19 cellular contexts compared by ENCODE assay signal in the genomic region with DNA sequence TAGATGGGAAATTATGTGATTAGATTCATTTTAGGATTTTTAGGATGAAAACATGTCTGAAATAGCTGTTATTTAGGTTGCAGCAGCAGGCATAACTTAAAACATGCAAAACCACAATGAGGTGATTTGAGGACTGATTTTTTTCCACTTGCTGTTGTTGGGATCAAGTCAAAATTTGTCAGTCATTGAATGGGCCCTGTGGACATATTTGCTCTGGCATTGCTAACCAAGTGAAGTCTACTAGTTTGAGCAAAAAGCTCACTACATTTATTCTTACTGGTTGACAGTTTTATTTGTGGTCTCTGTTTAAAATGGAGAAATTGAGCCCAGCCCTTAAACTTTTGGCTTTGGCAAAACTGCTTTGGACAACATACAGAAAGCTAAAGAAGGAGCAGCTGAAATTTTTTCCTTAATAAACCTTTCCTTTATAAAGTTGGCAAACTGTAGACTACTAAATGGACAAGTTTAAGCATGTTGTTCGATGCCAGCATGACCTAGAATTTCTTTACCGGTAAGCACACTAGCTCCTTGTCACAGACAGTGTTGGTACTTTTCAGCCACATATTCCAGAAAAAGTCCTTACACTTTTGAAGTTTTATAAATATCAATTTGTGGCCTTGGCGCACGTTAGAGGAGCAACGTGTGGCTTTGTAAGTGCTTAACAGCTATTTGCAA.
A peak's percentile ranks its signal among the peaks of the same experiment; 100 is the strongest.
DNase-seq lines count a peak whose midpoint lies in the region; ATAC-seq, FAIRE-seq and TF ChIP-seq lines count a peak whose summit lies in the region.
"Had no signal": no experiment of that assay in that cellular context is flagged by ENCODE, and none has a peak within 500 bp of the region (broad histone marks: within the 10 kb centered on the region; RNA-seq: fewer than 3 reads in every experiment).

No MANE protein-coding gene starts in this region.

- ATAC-seq in HG02642 (IDR thresholded peaks at IDR 0.05; ENCODE audit: poor library complexity, unreplicated experiment): no peak
- ATAC-seq: CD8-positive, alpha-beta T cell had no signal

- H3K27me3 ChIP-seq in astrocyte (ENCODE audit: insufficient read depth, low read length) (no peaks in the 10 kb centered on the region), hepatocyte (no peaks in the 10 kb centered on the region), uterus (no peaks in the 10 kb centered on the region)
- H3K27me3 ChIP-seq: BLaER1 treated with 17β-estradiol and CSF1 and Interleukin-3, amounts not matched to agents 10 nM and 100 nM had no signal

- H3K4me1 ChIP-seq in astrocyte (ENCODE audit: insufficient read depth, low read length) (peaks cover 9% of the 10 kb centered on the region), hepatocyte (ENCODE audit: insufficient read depth) (no peaks in the 10 kb centered on the region), uterus (no peaks in the 10 kb centered on the region)
- H3K4me1 ChIP-seq: BLaER1 treated with 17β-estradiol and CSF1 and Interleukin-3, amounts not matched to agents 10 nM and 100 nM had no signal

- TF ChIP-seq CTCF in astrocyte (IDR thresholded peaks at IDR 0.05; ENCODE audit: insufficient read depth, low read depth, low read length) (no peak), hepatocyte (IDR thresholded peaks at IDR 0.05; ENCODE audit: poor library complexity) (no peak), uterus (IDR thresholded peaks at IDR 0.05) (no peak)

- H3K9ac ChIP-seq in astrocyte (ENCODE audit: low read length): no peak overlapping the region
- H3K9ac ChIP-seq: BLaER1 treated with 17β-estradiol and CSF1 and Interleukin-3, amounts not matched to agents 10 nM and 100 nM had no signal

- H3K4me3 Mint-ChIP-seq in astrocyte (ENCODE audit: unreplicated experiment): no peak overlapping the region
- H3K4me3 Mint-ChIP-seq: CD8-positive, alpha-beta T cell had no signal

- no peaks in the 10 kb centered on the region for H3K9me2 ChIP-seq in hepatocyte (replicated peaks; ENCODE audit: insufficient read depth)

- H3K4me1 Mint-ChIP-seq in astrocyte (ENCODE audit: low read depth, unreplicated experiment): peaks cover 20% of the 10 kb centered on the region

- H3K27ac ChIP-seq in astrocyte (ENCODE audit: low read depth, low read length) (no peak overlapping the region), epithelial cell of prostate (peak overlapping the region; percentile 9), hepatocyte (peak overlapping the region; percentile 26), uterus (peak overlapping the region; percentile 36 to 41)
- H3K27ac ChIP-seq: BLaER1 treated with 17β-estradiol and CSF1 and Interleukin-3, amounts not matched to agents 10 nM and 100 nM had no signal

- no peak for TF ChIP-seq POLR2A in uterus (IDR thresholded peaks at IDR 0.05)

- H3K9me3 ChIP-seq in astrocyte (ENCODE audit: insufficient read depth, low read depth, low read length): no peaks in the 10 kb centered on the region
- no peaks in the 10 kb centered on the region for H3K9me3 ChIP-seq in hepatocyte (ENCODE audit: low read depth)
- no peaks in the 10 kb centered on the region for H3K9me3 ChIP-seq in uterus
- H3K9me3 ChIP-seq: BLaER1 treated with 17β-estradiol and CSF1 and Interleukin-3, amounts not matched to agents 10 nM and 100 nM had no signal

- H3K79me2 ChIP-seq in astrocyte (ENCODE audit: insufficient read depth, low read length) (no peaks in the 10 kb centered on the region), hepatocyte (no peaks in the 10 kb centered on the region)

- no peaks in the 10 kb centered on the region for H3K36me3 ChIP-seq in astrocyte (ENCODE audit: insufficient read depth, low read length)
- H3K36me3 ChIP-seq in hepatocyte (replicated peaks; ENCODE audit: insufficient read depth, low read depth): no peaks in the 10 kb centered on the region
- H3K36me3 ChIP-seq in uterus: no peaks in the 10 kb centered on the region
- H3K36me3 ChIP-seq: BLaER1 treated with 17β-estradiol and CSF1 and Interleukin-3, amounts not matched to agents 10 nM and 100 nM had no signal

- DNase-seq in astrocyte (ENCODE audit: low read depth) (peak; percentile 49), epithelial cell of prostate (ENCODE audit: low read depth, low spot score) (peak; percentile 6), hepatocyte (ENCODE audit: low spot score) (no peak), uterus (no peak), NCI-H2081 treated with DMSO at 0.1 percent for 48 hours (lab: John Stamatoyannopoulos, UW) (no peak), COLO829 (ENCODE audit: low spot score) (no peak)
- DNase-seq: CD8-positive, alpha-beta T cell; DMS53; EL; NCI-H1105; NCI-H2081; NCI-H510A; NCI-H748 treated with DMSO at 0.1 percent for 48 hours; OCI-M1; SHP77 had no signal

- 78% methylated on average over 5 of the region's 5 CpGs for WGBS in hepatocyte (ENCODE audit: low lambda C conversion rate, missing lambda C conversion rate)

- H3K4me2 ChIP-seq in astrocyte (ENCODE audit: low read length) (no peak overlapping the region), hepatocyte (no peak overlapping the region)
- H3K4me2 ChIP-seq: BLaER1 treated with 17β-estradiol and CSF1 and Interleukin-3, amounts not matched to agents 10 nM and 100 nM had no signal

- H3K4me3 ChIP-seq in astrocyte (ENCODE audit: insufficient read depth, low read depth, low read length) (no peak overlapping the region), hepatocyte (no peak overlapping the region), uterus (no peak overlapping the region)
- H3K4me3 ChIP-seq: BLaER1 treated with 17β-estradiol and CSF1 and Interleukin-3, amounts not matched to agents 10 nM and 100 nM had no signal

- no peak overlapping the region for H3K27ac Mint-ChIP-seq in astrocyte (ENCODE audit: unreplicated experiment)
- H3K27ac Mint-ChIP-seq: CD8-positive, alpha-beta T cell had no signal

- H4K20me1 ChIP-seq in astrocyte (ENCODE audit: insufficient read depth, low read length) (no peaks in the 10 kb centered on the region), hepatocyte (ENCODE audit: insufficient read depth, poor library complexity, severe bottlenecking) (no peaks in the 10 kb centered on the region)
- H4K20me1 ChIP-seq: BLaER1 treated with 17β-estradiol and CSF1 and Interleukin-3, amounts not matched to agents 10 nM and 100 nM had no signal

- H2AFZ ChIP-seq in astrocyte (ENCODE audit: low read depth, low read length): no peak overlapping the region
- no peak overlapping the region for H2AFZ ChIP-seq in hepatocyte

- no peaks in the 10 kb centered on the region for H3K27me3 Mint-ChIP-seq in astrocyte (ENCODE audit: low read depth, unreplicated experiment)

- no peak for FAIRE-seq in astrocyte (lab: Jason Lieb, UNC)
- FAIRE-seq: GM12891, H1 had no signal

- no peaks in the 10 kb centered on the region for H3K9me3 Mint-ChIP-seq in astrocyte (ENCODE audit: unreplicated experiment)
- H3K9me3 Mint-ChIP-seq: CD8-positive, alpha-beta T cell had no signal

- no peaks in the 10 kb centered on the region for H3K36me3 Mint-ChIP-seq in astrocyte (ENCODE audit: low read depth, unreplicated experiment)
- H3K36me3 Mint-ChIP-seq: CD8-positive, alpha-beta T cell had no signal

- intact Hi-C loops in uterus (cut with DNase I; ENCODE audit: low total_unique reads): no loop called here

Comparison
In these comparisons a context has a peak if more than half of its experiments do, and no peak if none do; other contexts are left out.
1. DNase-seq: peak in astrocyte (single experiment) and epithelial cell of prostate (single experiment); none in hepatocyte (single experiment), uterus (0 of 2), NCI-H2081 treated with DMSO at 0.1 percent for 48 hours (single experiment) and COLO829 (single experiment).